Comparison of ENCODE assay signal across 13 cellular contexts in the genomic region with DNA sequence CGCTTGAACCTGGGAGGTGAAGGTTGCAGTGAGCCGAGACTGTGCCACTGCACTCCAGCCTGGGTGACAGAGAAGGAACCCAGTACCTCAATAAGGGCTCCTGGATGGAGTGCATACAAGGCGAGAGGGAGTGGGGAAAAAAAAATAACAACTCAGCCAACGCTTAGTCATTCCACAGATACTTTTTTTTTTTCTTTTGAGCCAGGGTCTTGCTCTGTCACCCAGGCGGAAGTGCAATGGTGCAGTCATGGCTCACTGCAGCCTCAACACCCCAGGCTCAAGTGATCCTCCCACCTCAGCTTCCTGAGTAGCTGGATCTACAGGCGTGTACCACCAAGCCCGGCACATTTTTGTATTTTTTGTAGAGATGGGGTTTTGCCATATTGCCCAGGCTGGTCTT.
DNase-seq lines count a peak whose midpoint lies in the region; ATAC-seq and TF ChIP-seq lines count a peak whose summit lies in the region.
"Had no signal": no experiment of that assay in that cellular context is flagged by ENCODE, and none has a peak within 500 bp of the region (broad histone marks: within the 10 kb centered on the region; RNA-seq: fewer than 3 reads in every experiment).

No MANE protein-coding gene starts in this region.

- no peaks in the 10 kb centered on the region for H3K36me3 ChIP-seq in BLaER1 treated with 17β-estradiol and CSF1 and Interleukin-3, amounts not matched to agents 10 nM and 100 nM
- H3K36me3 ChIP-seq: gastroesophageal sphincter had no signal

- peak; percentile 58 for ATAC-seq in GM19463 (IDR thresholded peaks at IDR 0.05; ENCODE audit: unreplicated experiment)
- ATAC-seq: gastroesophageal sphincter had no signal

- peak overlapping the region; percentile 74 to 96 (median 88) for H3K4me2 ChIP-seq in BLaER1 treated with 17β-estradiol and CSF1 and Interleukin-3, amounts not matched to agents 10 nM and 100 nM

- H4K20me1 ChIP-seq in BLaER1 treated with 17β-estradiol and CSF1 and Interleukin-3, amounts not matched to agents 10 nM and 100 nM, result 0 out of 22 replicates have a peak, but pooled peaks cover 0 to 3% (median 0%) of the 10 kb centered on the region in 11 experiments

- TF ChIP-seq CTCF in RWPE1 (conservative IDR thresholded peaks at IDR 0.05; ENCODE audit: low read depth) (no peak), GM10248 (IDR thresholded peaks at IDR 0.05; ENCODE audit: control extremely low read depth, extremely low read depth, low read depth, missing control alignments) (no peak)

- no peaks in the 10 kb centered on the region for H3K27me3 ChIP-seq in BLaER1 treated with 17β-estradiol and CSF1 and Interleukin-3, amounts not matched to agents 10 nM and 100 nM
- H3K27me3 ChIP-seq: gastroesophageal sphincter had no signal

- CTCF ChIA-PET in RWPE1 (lab: Yijun Ruan, JAX), result interaction anchor here (0.6 to 0.7 kb wide), 3 partner anchors 17 to 63 kb away, joined by 3 to 5 read pairs (median 4); no protein-coding TSS in a partner anchor
- CTCF ChIA-PET in GM10248 (lab: Yijun Ruan, JAX), result interaction anchor here (4.5 kb wide), 1 partner anchor 13 kb away, joined by 18 read pairs; no protein-coding TSS in a partner anchor

- H3K9me3 ChIP-seq in BLaER1 treated with 17β-estradiol and CSF1 and Interleukin-3, amounts not matched to agents 10 nM and 100 nM (replicated peaks in 1 of 11), result no peaks in the 10 kb centered on the region
- H3K9me3 ChIP-seq: gastroesophageal sphincter had no signal

- peak overlapping the region in 10 of 11 experiments; percentile 62 to 88 (median 80); a peak in 20 of 22 replicates for H3K27ac ChIP-seq in BLaER1 treated with 17β-estradiol and CSF1 and Interleukin-3, amounts not matched to agents 10 nM and 100 nM
- H3K27ac ChIP-seq in RWPE1, result peak overlapping the region; percentile 80
- H3K27ac ChIP-seq: C4-2B had no signal

- POLR2A ChIA-PET in RWPE1 (lab: Yijun Ruan, JAX; ENCODE audit: low non-redundant PET) (no interaction called here), GM10248 (lab: Yijun Ruan, JAX) (no interaction called here)

- DNase-seq in RWPE1 (ENCODE audit: low spot score), result no peak
- peak; percentile 74 for DNase-seq in glomerular visceral epithelial cell (ENCODE audit: extremely low spot score)
- DNase-seq in NCI-H146 (lab: John Stamatoyannopoulos, UW), result no peak
- DNase-seq in SKM-1 (lab: John Stamatoyannopoulos, UW; ENCODE audit: unreplicated experiment), result no peak
- no peak for DNase-seq in GM10248 (ENCODE audit: extremely low spot score)
- DNase-seq in HUDEP-2 (lab: John Stamatoyannopoulos, UW; ENCODE audit: unreplicated experiment in 76 of 76), result no peak
- DNase-seq: mesendoderm, NCI-H82, SW 1271 had no signal

- peak overlapping the region in 4 of 10 experiments; percentile 8 to 31 (median 27); a peak in 1 of 20 replicates for H3K4me3 ChIP-seq in BLaER1 treated with 17β-estradiol and CSF1 and Interleukin-3, amounts not matched to agents 10 nM and 100 nM
- H3K4me3 ChIP-seq: gastroesophageal sphincter had no signal

- H3K9ac ChIP-seq in BLaER1 treated with 17β-estradiol and CSF1 and Interleukin-3, amounts not matched to agents 10 nM and 100 nM, result peak overlapping the region in 9 of 11 experiments; percentile 46 to 69 (median 62); a peak in 16 of 22 replicates

- H3K4me1 ChIP-seq in BLaER1 treated with 17β-estradiol and CSF1 and Interleukin-3, amounts not matched to agents 10 nM and 100 nM, result peaks cover 60 to 88% (median 83%) of the 10 kb centered on the region in 10 experiments
